31 cellular contexts compared by ENCODE assay signal in the genomic region with DNA sequence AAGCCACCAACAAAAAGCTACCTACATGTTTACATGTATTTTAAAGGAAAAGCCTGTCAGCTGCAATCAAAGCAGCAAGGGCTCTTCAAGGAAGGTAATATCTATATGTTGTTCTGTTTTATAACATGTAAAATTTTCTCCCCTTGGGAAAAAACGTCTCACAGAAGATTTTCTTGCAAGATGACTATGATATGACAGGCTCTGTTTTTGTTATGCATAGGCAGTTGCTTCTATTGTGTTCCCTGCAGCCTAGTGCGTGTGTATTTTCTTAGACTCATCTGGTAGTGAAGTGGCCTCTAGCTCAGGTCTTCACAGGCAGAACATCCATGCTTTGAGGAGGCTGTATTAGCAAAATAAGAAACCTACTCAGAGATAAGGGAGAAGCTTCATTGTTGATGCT. TPM values are rescaled to one million over a fixed set of nuclear protein-coding genes. Genes with fewer than 3 reads are reported as not detected.
DNase-seq lines count a peak whose midpoint lies in the region; ATAC-seq and TF ChIP-seq lines count a peak whose summit lies in the region.
"Had no signal": no experiment of that assay in that cellular context is flagged by ENCODE, and none has a peak within 500 bp of the region (broad histone marks: within the 10 kb centered on the region; RNA-seq: fewer than 3 reads in every experiment).

No MANE protein-coding gene starts in this region.

- H3K9me3 ChIP-seq in HEK293 (ENCODE audit: control insufficient read depth, insufficient read depth, low read depth, low read length) = no peaks in the 10 kb centered on the region
- H3K9me3 ChIP-seq in SJSA1 (replicated peaks) = no peaks in the 10 kb centered on the region
- H3K9me3 ChIP-seq: Caco-2, heart right ventricle, testis had no signal

- CTCF ChIA-PET in HEK293 (lab: Yijun Ruan, JAX) = no interaction called here

- TF ChIP-seq CTCF in HEK293 (tag by site-specific recombination; IDR thresholded peaks at IDR 0.05) (no peak), epithelial cell of esophagus (IDR thresholded peaks at IDR 0.05; ENCODE audit: insufficient read depth, low read depth, low read length, missing control alignments) (no peak), GM13977 (IDR thresholded peaks at IDR 0.05; ENCODE audit: extremely low read depth, insufficient read depth, missing control alignments) (no peak)

- POLR2A ChIA-PET in HEK293 (lab: Yijun Ruan, JAX) = no interaction called here

- no peaks in the 10 kb centered on the region for H3K27me3 ChIP-seq in SJSA1 (replicated peaks)
- H3K27me3 ChIP-seq: heart right ventricle, testis had no signal

- in situ Hi-C loops in GM13977 (cut with MboI; ENCODE audit: low pct_unique_long_range_greater_than_20kb, low sequenced_read_pairs, unreplicated experiment) = no loop called here

- ATAC-seq in HG02623 (IDR thresholded peaks at IDR 0.05; ENCODE audit: unreplicated experiment) = no peak
- no peak for ATAC-seq in left colon
- no peak for ATAC-seq in sciatic nerve
- ATAC-seq: activated CD8-positive, alpha-beta T cell treated with anti-CD3 and anti-CD28 coated beads, Interleukin-2, amount 10 ng/mL, durations not matched to agents 7 days and 5 days; esophagus mucosa; heart right ventricle; natural killer cell treated with Interleukin-12 subunit alpha and Interleukin-12 subunit beta and Interleukin-15 and Interleukin-18, amount 100 ng/mL, for 72 hours; stimulated activated naive CD8-positive, alpha-beta T cell treated with anti-CD3 and anti-CD28 coated beads, Interleukin-15, Interleukin-2, amounts not matched to agents 100 U/mL and 50 U/mL, for 24 hours had no signal

- H3K27ac ChIP-seq in HEK293 (ENCODE audit: extremely low read depth, low read depth, low read length) (no peak overlapping the region), SJSA1 (peak overlapping the region; percentile 84)
- H3K27ac ChIP-seq: HL-60, KMS-11, testis had no signal

- H3K4me3 ChIP-seq in HEK293 (ENCODE audit: low read depth, low read length) (no peak overlapping the region), SJSA1 (no peak overlapping the region), epithelial cell of esophagus (ENCODE audit: low read length) (no peak overlapping the region)
- H3K4me3 ChIP-seq: heart right ventricle, lung, testis had no signal

- H3K4me1 ChIP-seq in HEK293 (ENCODE audit: control insufficient read depth, insufficient read depth, low read length) (0 out of 2 replicates have a peak, but pooled peaks cover 4% of the 10 kb centered on the region), SJSA1 (replicated peaks) (peaks cover 45% of the 10 kb centered on the region)
- H3K4me1 ChIP-seq: testis had no signal

- intact Hi-C loops in left colon (cut with DNase I, micrococcal nuclease) (no loop called here), sciatic nerve (cut with DNase I) (no loop called here)

- H3K36me3 ChIP-seq in HEK293 (ENCODE audit: control insufficient read depth in 2 of 2, insufficient read depth in 1 of 2, low read length in 2 of 2) = no peaks in the 10 kb centered on the region
- no peaks in the 10 kb centered on the region for H3K36me3 ChIP-seq in SJSA1

- DNase-seq in SJSA1 (ENCODE audit: low read depth in 1 of 2, low spot score in 2 of 2) (peak in 1 of 2 experiments; percentile 62), epithelial cell of esophagus (ENCODE audit: low read depth) (peak; percentile 23), retina (peak; percentile 18), GM13977 (ENCODE audit: low spot score) (no peak), left colon (no peak), sciatic nerve (ENCODE audit: low spot score) (no peak)
- DNase-seq: activated CD8-positive, alpha-beta T cell treated with anti-CD3 and anti-CD28 coated beads, Interleukin-2, amount 10 ng/mL, durations not matched to agents 7 days and 5 days; anterior cingulate cortex; Caco-2; caudate nucleus; cortex of kidney; DND-41; foreskin melanocyte; H7; heart right ventricle; NCI-H1417 treated with DMSO at 0.1 percent for 48 hours; NCI-H2081; NCI-H226; NCI-H748 treated with DMSO at 0.1 percent for 48 hours; SHP77 treated with DMSO at 0.1 percent for 48 hours; stimulated activated CD4-positive, alpha-beta T cell treated with anti-CD3 and anti-CD28 coated beads, Interleukin-1b, Interleukin-23, amount 100 ng/mL, for 48 hours; stimulated activated naive CD8-positive, alpha-beta T cell treated with anti-CD3 and anti-CD28 coated beads, Interleukin-15, Interleukin-2, amounts not matched to agents 100 U/mL and 50 U/mL, for 24 hours; testis had no signal

TF ChIP-seq in HEK293, 187 proteins besides CTCF, POLR2A, EP300 and RAD21:
- 0 out of 2 replicates have a peak, but pooled peaks have one; percentile 1 for TF ChIP-seq EGR2 (tag by site-specific recombination; IDR thresholded peaks at IDR 0.05; ENCODE audit: low read depth)
- TF ChIP-seq, protein P1, sequence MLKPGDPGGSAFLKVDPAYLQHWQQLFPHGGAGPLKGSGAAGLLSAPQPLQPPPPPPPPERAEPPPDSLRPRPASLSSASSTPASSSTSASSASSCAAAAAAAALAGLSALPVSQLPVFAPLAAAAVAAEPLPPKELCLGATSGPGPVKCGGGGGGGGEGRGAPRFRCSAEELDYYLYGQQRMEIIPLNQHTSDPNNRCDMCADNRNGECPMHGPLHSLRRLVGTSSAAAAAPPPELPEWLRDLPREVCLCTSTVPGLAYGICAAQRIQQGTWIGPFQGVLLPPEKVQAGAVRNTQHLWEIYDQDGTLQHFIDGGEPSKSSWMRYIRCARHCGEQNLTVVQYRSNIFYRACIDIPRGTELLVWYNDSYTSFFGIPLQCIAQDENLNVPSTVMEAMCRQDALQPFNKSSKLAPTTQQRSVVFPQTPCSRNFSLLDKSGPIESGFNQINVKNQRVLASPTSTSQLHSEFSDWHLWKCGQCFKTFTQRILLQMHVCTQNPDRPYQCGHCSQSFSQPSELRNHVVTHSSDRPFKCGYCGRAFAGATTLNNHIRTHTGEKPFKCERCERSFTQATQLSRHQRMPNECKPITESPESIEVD (tag by site-specific recombination; IDR thresholded peaks at IDR 0.05) = peak; percentile 26; the same call in 1 of the 2 replicates
- TF ChIP-seq SP7 (tag by site-specific recombination; IDR thresholded peaks at IDR 0.05) = no peak

RNA-seq across cellular contexts. Expression of gene LAMC1, which starts 35.6 kb away (rescaled TPM):
- total RNA-seq in SJSA1 (2014; rRNA removed; shearing (Covaris generic)) = 171 and 220 TPM in 2 replicates
- total RNA-seq in left colon = 10 to 100 TPM; 32.3 to 54.8 TPM
- 263 TPM for total RNA-seq in sciatic nerve
- total RNA-seq: activated CD8-positive, alpha-beta T cell treated with anti-CD3 and anti-CD28 coated beads, Interleukin-2, amount 10 ng/mL, durations not matched to agents 7 days and 5 days; T-helper 2 cell treated with Interferon-gamma antibody and Interleukin-4, amounts not matched to agents 100 ng/mL and 5 ng/mL, for 36 hours had no signal

Comparison
In these comparisons a context has a peak if more than half of its experiments do, and no peak if none do; other contexts are left out.
1. DNase-seq: peak in epithelial cell of esophagus (single experiment) and retina (single experiment); none in GM13977 (single experiment), left colon (0 of 2) and sciatic nerve (single experiment).